In the genomic region with DNA sequence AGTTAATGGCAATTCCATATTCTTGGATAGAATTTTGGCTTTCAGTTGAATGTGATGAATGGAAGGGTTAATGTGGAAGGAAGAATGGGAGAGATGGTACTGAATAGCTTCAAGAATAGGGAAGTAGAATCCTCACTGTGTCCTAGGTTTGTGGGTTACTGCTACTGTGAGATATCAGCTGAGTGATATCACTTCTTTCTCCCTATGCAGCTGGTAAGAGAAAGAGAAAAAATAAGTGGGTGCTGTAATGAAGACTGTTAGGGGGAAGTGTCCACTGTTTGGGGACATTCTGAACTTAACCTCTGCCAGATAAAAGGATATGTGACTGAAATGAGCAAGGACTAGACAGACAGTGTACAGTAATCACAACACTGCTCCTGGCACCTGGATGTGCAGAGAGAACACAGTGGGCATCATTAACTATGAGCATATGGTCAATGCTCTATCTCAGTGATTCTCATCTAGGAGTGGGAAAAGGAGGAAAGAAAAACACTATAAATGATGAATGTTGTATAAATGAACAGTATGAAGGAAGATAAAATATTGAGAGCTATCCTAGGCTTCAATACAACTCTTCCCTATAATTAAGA, we compare ENCODE assay signal across 17 cellular contexts. TPM values are rescaled to one million over a fixed set of nuclear protein-coding genes. Genes with fewer than 3 reads are reported as not detected.
"Had no signal": no experiment of that assay in that cellular context is flagged by ENCODE, and none has a peak within 500 bp of the region (broad histone marks: within the 10 kb centered on the region; RNA-seq: fewer than 3 reads in every experiment).

No MANE protein-coding gene starts in this region.

- ATAC-seq: activated T-helper 17 cell treated with anti-CD3 and anti-CD28 coated beads, Interleukin-2, amount 50 U/mL, for 72 hours; left ventricle myocardium superior had no signal

- H3K4me3 Mint-ChIP-seq: activated B cell treated with CpG ODN at 0.5 μM for 24 hours; activated CD4-positive, alpha-beta T cell treated with anti-CD3 and anti-CD28 coated beads, Interleukin-2, amount 10 ng/mL, durations not matched to agents 24 days and 14 days; activated naive CD4-positive, alpha-beta T cell treated with anti-CD3 and anti-CD28 coated beads for 36 hours; activated T-helper 17 cell treated with anti-CD3 and anti-CD28 coated beads, Interleukin-2, amount 50 U/mL, for 72 hours had no signal

- H3K27ac Mint-ChIP-seq: activated B cell treated with CpG ODN at 0.5 μM for 24 hours; activated naive CD4-positive, alpha-beta T cell treated with anti-CD3 and anti-CD28 coated beads for 36 hours; activated T-helper 17 cell treated with anti-CD3 and anti-CD28 coated beads, Interleukin-2, amount 50 U/mL, for 72 hours had no signal

- H3K27me3 Mint-ChIP-seq: activated B cell treated with CpG ODN at 0.5 μM for 24 hours; activated CD4-positive, alpha-beta T cell treated with anti-CD3 and anti-CD28 coated beads, Interleukin-2, amount 10 ng/mL, durations not matched to agents 24 days and 14 days; activated T-helper 17 cell treated with anti-CD3 and anti-CD28 coated beads, Interleukin-2, amount 50 U/mL, for 72 hours had no signal

- H3K4me1 Mint-ChIP-seq: activated B cell treated with CpG ODN at 0.5 μM for 24 hours had no signal

- H3K9me3 Mint-ChIP-seq: activated B cell treated with CpG ODN at 0.5 μM for 24 hours; activated CD4-positive, alpha-beta T cell treated with anti-CD3 and anti-CD28 coated beads, Interleukin-2, amount 10 ng/mL, durations not matched to agents 24 days and 14 days; activated naive CD4-positive, alpha-beta T cell treated with anti-CD3 and anti-CD28 coated beads for 36 hours; activated T-helper 17 cell treated with anti-CD3 and anti-CD28 coated beads, Interleukin-2, amount 50 U/mL, for 72 hours had no signal

- FAIRE-seq: astrocyte had no signal

- H3K27ac ChIP-seq: cardiac muscle cell had no signal

- DNase-seq: activated B cell treated with CpG ODN at 0.5 μM for 24 hours; activated CD4-positive, alpha-beta T cell treated with anti-CD3 and anti-CD28 coated beads, Interleukin-2, amount 10 ng/mL, durations not matched to agents 24 days and 14 days; activated naive CD4-positive, alpha-beta T cell treated with anti-CD3 and anti-CD28 coated beads for 36 hours; cortex of kidney; effector CD8-positive, alpha-beta T cell; hippocampal formation; left ventricle myocardium superior; mesendoderm; T-helper 1 cell; tibial artery had no signal

RNA-seq across cellular contexts. Expression of a gene that starts 29.5 kb away (rescaled TPM):
- total RNA-seq: activated B cell treated with CpG ODN at 0.5 μM for 24 hours; activated CD4-positive, alpha-beta T cell treated with anti-CD3 and anti-CD28 coated beads, Interleukin-2, amount 10 ng/mL, durations not matched to agents 24 days and 14 days; activated naive CD4-positive, alpha-beta T cell treated with anti-CD3 and anti-CD28 coated beads for 36 hours; astrocyte; glomerular endothelial cell; kidney epithelial cell; left ventricle myocardium superior; osteoblast; pulmonary artery endothelial cell had no signal
